Comparison of ENCODE assay signal across 9 cellular contexts in the genomic region with DNA sequence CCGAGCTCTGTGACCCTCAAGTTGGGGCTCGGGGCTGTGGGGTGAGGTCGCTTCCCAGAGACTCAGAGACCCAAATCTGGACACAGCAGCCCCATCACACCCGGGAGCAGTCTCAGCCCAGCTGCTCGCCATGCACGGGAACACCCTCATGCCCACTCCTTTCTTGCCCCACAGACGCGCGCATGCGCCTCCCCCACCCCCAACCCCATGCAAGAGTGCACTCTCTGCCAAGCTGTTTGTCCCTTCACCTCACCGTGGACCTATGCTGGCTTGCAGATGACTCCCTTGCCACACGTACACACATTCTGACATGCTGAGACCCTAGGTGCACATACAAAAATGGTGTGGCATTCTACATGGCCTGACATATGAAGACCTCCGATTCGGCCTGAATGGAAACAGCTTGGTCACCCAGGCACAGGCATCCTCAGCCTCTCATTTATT. TPM values are rescaled to one million over a fixed set of nuclear protein-coding genes. Genes with fewer than 3 reads are reported as not detected.
A peak's percentile ranks its signal among the peaks of the same experiment; 100 is the strongest.
DNase-seq lines count a peak whose midpoint lies in the region; ATAC-seq, FAIRE-seq and TF ChIP-seq lines count a peak whose summit lies in the region.
"Had no signal": no experiment of that assay in that cellular context is flagged by ENCODE, and none has a peak within 500 bp of the region (broad histone marks: within the 10 kb centered on the region; RNA-seq: fewer than 3 reads in every experiment).

No MANE protein-coding gene starts in this region.

- no peak for ATAC-seq in lung (ENCODE audit: insufficient read depth, low FRiP score)
- ATAC-seq in GM19455 (IDR thresholded peaks at IDR 0.05; ENCODE audit: unreplicated experiment) = no peak
- ATAC-seq: left colon had no signal

- peaks cover 15% of the 10 kb centered on the region for H4K20me1 ChIP-seq in astrocyte (ENCODE audit: insufficient read depth, low read length)

- H3K4me1 ChIP-seq in astrocyte (ENCODE audit: insufficient read depth, low read length) (peaks cover 46% of the 10 kb centered on the region), lung (ENCODE audit: control insufficient read depth in 2 of 2, insufficient read depth in 2 of 2, low read length in 2 of 2) (peaks cover 0 to 22% of the 10 kb centered on the region in 2 donors), urinary bladder (ENCODE audit: insufficient read depth) (no peaks in the 10 kb centered on the region)

- peaks cover 16% of the 10 kb centered on the region for H3K9me3 Mint-ChIP-seq in astrocyte (ENCODE audit: unreplicated experiment)

- peaks cover 32% of the 10 kb centered on the region for H3K4me1 Mint-ChIP-seq in astrocyte (ENCODE audit: low read depth, unreplicated experiment)

- DNase-seq in stimulated activated CD4-positive, alpha-beta T cell treated with anti-CD3 and anti-CD28 coated beads, Interleukin-15, amount 100 ng/mL, for 24 hours = peak; percentile 46
- DNase-seq in stimulated activated CD4-positive, alpha-beta T cell treated with anti-CD3 and anti-CD28 coated beads, Interleukin-12 subunit alpha, Interleukin-12 subunit beta, amount 100 ng/mL, for 4 hours = no peak
- DNase-seq in astrocyte (ENCODE audit: low read depth) = no peak
- DNase-seq in lung (ENCODE audit: low spot score) = no peak
- no peak for DNase-seq in COLO668 (lab: John Stamatoyannopoulos, UW; ENCODE audit: unreplicated experiment)
- no peak for DNase-seq in GOT3 (lab: John Stamatoyannopoulos, UW)

- no peaks in the 10 kb centered on the region for H3K27me3 ChIP-seq in astrocyte (ENCODE audit: insufficient read depth, low read length)
- H3K27me3 ChIP-seq in lung (ENCODE audit: control insufficient read depth, insufficient read depth) = no peaks in the 10 kb centered on the region

- WGBS in lung, 2 donors = 3 to 10% methylated on average over 14 of the region's 14 CpGs
- WGBS in urinary bladder = 4% methylated on average over 14 of the region's 14 CpGs

- peaks cover 2% of the 10 kb centered on the region for H3K27me3 Mint-ChIP-seq in astrocyte (ENCODE audit: low read depth, unreplicated experiment)

- H3K27ac ChIP-seq in astrocyte (ENCODE audit: low read depth, low read length) (peak overlapping the region; percentile 84), lung (ENCODE audit: low read depth in 1 of 2, low read length in 1 of 2) (peak overlapping the region; percentile 63 to 88), urinary bladder (ENCODE audit: low read depth) (peak overlapping the region; percentile 80)

- peak overlapping the region; percentile 81 for H3K4me2 ChIP-seq in astrocyte (ENCODE audit: low read length)

- peak overlapping the region; percentile 64 for H3K4me3 Mint-ChIP-seq in astrocyte (ENCODE audit: unreplicated experiment)

- no peaks in the 10 kb centered on the region for H3K36me3 ChIP-seq in astrocyte (ENCODE audit: insufficient read depth, low read length)
- H3K36me3 ChIP-seq in lung (ENCODE audit: control insufficient read depth in 2 of 2, insufficient read depth in 2 of 2, low read length in 2 of 2) = no peaks in the 10 kb centered on the region
- no peaks in the 10 kb centered on the region for H3K36me3 ChIP-seq in urinary bladder (ENCODE audit: insufficient read depth)

- no peaks in the 10 kb centered on the region for H3K9me3 ChIP-seq in astrocyte (ENCODE audit: insufficient read depth, low read depth, low read length)
- no peaks in the 10 kb centered on the region for H3K9me3 ChIP-seq in lung (ENCODE audit: control insufficient read depth in 2 of 2, insufficient read depth in 1 of 2, low read length in 1 of 2)

- H3K79me2 ChIP-seq in astrocyte (ENCODE audit: insufficient read depth, low read length) = peaks cover 32% of the 10 kb centered on the region

- no peak for FAIRE-seq in astrocyte (lab: Jason Lieb, UNC)

- TF ChIP-seq CTCF in astrocyte (IDR thresholded peaks at IDR 0.05; ENCODE audit: insufficient read depth, low read depth, low read length) = no peak
- TF ChIP-seq CTCF in lung (IDR thresholded peaks at IDR 0.05; ENCODE audit: control extremely low read depth, extremely low read depth) = no peak

- H3K36me3 Mint-ChIP-seq in astrocyte (ENCODE audit: low read depth, unreplicated experiment) = peaks cover 8% of the 10 kb centered on the region

- H3K9ac ChIP-seq in astrocyte (ENCODE audit: low read length) = peak overlapping the region; percentile 80

- H3K4me3 ChIP-seq in astrocyte (ENCODE audit: insufficient read depth, low read depth, low read length) = no peak overlapping the region
- no peak overlapping the region for H3K4me3 ChIP-seq in lung
- H3K4me3 ChIP-seq in urinary bladder (ENCODE audit: low read depth, low read length) = peak overlapping the region; percentile 55

- peak overlapping the region; percentile 88 for H3K27ac Mint-ChIP-seq in astrocyte (ENCODE audit: unreplicated experiment)

- H2AFZ ChIP-seq in astrocyte (ENCODE audit: low read depth, low read length) = peak overlapping the region; percentile 64

RNA-seq across cellular contexts. Expression of gene CD248, which starts 0.5 kb away (rescaled TPM):
- total RNA-seq in astrocyte (50.9 and 58.8 TPM in 2 replicates), lung (10 to 100 TPM; 25.9 to 53.5 TPM), urinary bladder (28.7 TPM)
- polyA plus RNA-seq in lung (10 to 100 TPM in 1 of 2 donors, 1 to 10 TPM in 1; 9.2 to 20.1 TPM), urinary bladder (66.5 TPM)

RNA-seq across cellular contexts. Expression of gene RIN1, which starts 18.9 kb away (rescaled TPM):
- total RNA-seq in astrocyte (8.5 and 12.0 TPM in 2 replicates), lung (10 to 100 TPM in 1 of 2 donors, 1 to 10 TPM in 1; 1.9 to 15.1 TPM), urinary bladder (2.9 TPM)
- polyA plus RNA-seq in lung (10 to 100 TPM in 1 of 2 donors, 1 to 10 TPM in 1; 6.9 to 12.4 TPM), urinary bladder (8.4 TPM)

RNA-seq across cellular contexts. Expression of gene TMEM151A, which starts 25.6 kb away (rescaled TPM):
- 1.8 and 2.0 TPM in 2 replicates for total RNA-seq in astrocyte
- under 1 TPM; 0.23 to 0.28 TPM for total RNA-seq in lung
- under 1 TPM; 0.09 to 0.91 TPM for polyA plus RNA-seq in lung
- 0.32 TPM for total RNA-seq in urinary bladder
- 0.15 TPM for polyA plus RNA-seq in urinary bladder

RNA-seq across cellular contexts. Expression of gene BRMS1, which starts 27.6 kb away (rescaled TPM):
- total RNA-seq in astrocyte (43.5 and 47.8 TPM in 2 replicates), lung (10 to 100 TPM; 23.7 to 38.0 TPM), urinary bladder (13.6 TPM)
- polyA plus RNA-seq in lung (10 to 100 TPM; 60.4 to 88.7 TPM), urinary bladder (37.3 TPM)

RNA-seq across cellular contexts. Expression of gene YIF1A, which starts 28.4 kb away (rescaled TPM):
- total RNA-seq in astrocyte = 129 and 159 TPM in 2 replicates
- 100 to 1,000 TPM in 1 of 2 donors, 10 to 100 TPM in 1; 46.6 to 123 TPM for total RNA-seq in lung
- 100 to 1,000 TPM; 105 to 128 TPM for polyA plus RNA-seq in lung
- 62.0 TPM for total RNA-seq in urinary bladder
- polyA plus RNA-seq in urinary bladder = 84.7 TPM
